10 cellular contexts compared by ENCODE assay signal in genomic region chr7:118311121-118311803, GRCh38.
DNase-seq lines count a peak whose midpoint lies in the region; ATAC-seq and TF ChIP-seq lines count a peak whose summit lies in the region.
"Had no signal": no experiment of that assay in that cellular context is flagged by ENCODE, and none has a peak within 500 bp of the region (broad histone marks: within the 10 kb centered on the region; RNA-seq: fewer than 3 reads in every experiment).

No MANE protein-coding gene starts in this region.

- H3K27me3 ChIP-seq in kidney epithelial cell (ENCODE audit: control insufficient read depth, insufficient read depth, low read length) = no peaks in the 10 kb centered on the region
- H3K27me3 ChIP-seq in effector memory CD4-positive, alpha-beta T cell (replicated peaks; ENCODE audit: control insufficient read depth, insufficient read depth, low read length, poor library complexity, severe bottlenecking) = no peaks in the 10 kb centered on the region
- no peaks in the 10 kb centered on the region for H3K27me3 ChIP-seq in sigmoid colon

- intact Hi-C loops in sigmoid colon (cut with DNase I) = no loop called here

- DNase-seq in DMS153 (lab: John Stamatoyannopoulos, UW) (peak; percentile 15), DMS153 treated with DMSO at 0.1 percent for 48 hours (lab: John Stamatoyannopoulos, UW; ENCODE audit: unreplicated experiment) (no peak), MV-4-11 (lab: John Stamatoyannopoulos, UW) (peak; percentile 98), kidney epithelial cell (ENCODE audit: low read depth) (peak; percentile 43), sigmoid colon (no peak), GM03348 (ENCODE audit: low spot score) (no peak)
- no peak for DNase-seq in effector memory CD4-positive, alpha-beta T cell
- DNase-seq: activated naive CD4-positive, alpha-beta T cell treated with anti-CD3 and anti-CD28 coated beads, Interleukin-2, amount 10 ng/mL, durations not matched to agents 7 days and 5 days had no signal

- H3K4me3 ChIP-seq in kidney epithelial cell (ENCODE audit: low read depth, low read length) (no peak overlapping the region), sigmoid colon (no peak overlapping the region)
- no peak overlapping the region for H3K4me3 ChIP-seq in effector memory CD4-positive, alpha-beta T cell (ENCODE audit: insufficient read depth, low read depth, low read length, poor library complexity, severe bottlenecking)

- no peak for TF ChIP-seq CTCF in kidney epithelial cell (IDR thresholded peaks at IDR 0.05; ENCODE audit: insufficient read depth, low read length, poor library complexity, severe bottlenecking)
- no peak for TF ChIP-seq CTCF in sigmoid colon (IDR thresholded peaks at IDR 0.05)

- no peaks in the 10 kb centered on the region for H3K9me3 ChIP-seq in effector memory CD4-positive, alpha-beta T cell (ENCODE audit: control insufficient read depth, low read length)
- no peaks in the 10 kb centered on the region for H3K9me3 ChIP-seq in sigmoid colon

- no peaks in the 10 kb centered on the region for H3K4me1 ChIP-seq in effector memory CD4-positive, alpha-beta T cell (ENCODE audit: control insufficient read depth, insufficient read depth, low read length, poor library complexity, severe bottlenecking)
- no peaks in the 10 kb centered on the region for H3K4me1 ChIP-seq in sigmoid colon

- no peak for TF ChIP-seq POLR2A in sigmoid colon (IDR thresholded peaks at IDR 0.05)

- TF ChIP-seq EP300 in sigmoid colon (IDR thresholded peaks at IDR 0.05) = no peak

- 14 to 18% methylated on average over 1 of the region's 1 CpG for WGBS in sigmoid colon, 2 donors

- H3K27ac ChIP-seq in effector memory CD4-positive, alpha-beta T cell (ENCODE audit: insufficient read depth, low read length, poor library complexity, severe bottlenecking) = no peak overlapping the region
- H3K27ac ChIP-seq in sigmoid colon = no peak overlapping the region
- H3K27ac ChIP-seq: 22Rv1 had no signal

- ATAC-seq in HG02840 (IDR thresholded peaks at IDR 0.05; ENCODE audit: low FRiP score, unreplicated experiment) = peak; percentile 77

- H3K36me3 ChIP-seq in kidney epithelial cell (ENCODE audit: control insufficient read depth, insufficient read depth, low read length) = no peaks in the 10 kb centered on the region
- no peaks in the 10 kb centered on the region for H3K36me3 ChIP-seq in effector memory CD4-positive, alpha-beta T cell (ENCODE audit: control insufficient read depth, insufficient read depth, low read length)
- no peaks in the 10 kb centered on the region for H3K36me3 ChIP-seq in sigmoid colon

Comparison
In these comparisons a context has a peak if more than half of its experiments do, and no peak if none do; other contexts are left out.
1. DNase-seq: peak in DMS153 (single experiment), MV-4-11 (single experiment) and kidney epithelial cell (single experiment); none in DMS153 treated with DMSO at 0.1 percent for 48 hours (single experiment), effector memory CD4-positive, alpha-beta T cell (0 of 3), sigmoid colon (single experiment) and GM03348 (single experiment).